ENCODE assay signal across 17 cellular contexts in genomic region chr5:180523629-180524466, GRCh38. TPM values are rescaled to one million over a fixed set of nuclear protein-coding genes. Genes with fewer than 3 reads are reported as not detected.
A peak's percentile ranks its signal among the peaks of the same experiment; 100 is the strongest.
DNase-seq lines count a peak whose midpoint lies in the region; ATAC-seq and TF ChIP-seq lines count a peak whose summit lies in the region.
"Had no signal": no experiment of that assay in that cellular context is flagged by ENCODE, and none has a peak within 500 bp of the region (broad histone marks: within the 10 kb centered on the region; RNA-seq: fewer than 3 reads in every experiment).

No MANE protein-coding gene starts in this region.

- H3K18ac ChIP-seq in IMR-90 (ENCODE audit: low read depth, low read length): no peak overlapping the region

- 0 out of 2 replicates have a peak overlapping the region, but pooled peaks have one; percentile 4 for H3K9ac ChIP-seq in IMR-90 (ENCODE audit: low read depth, low read length)

- H3K4me3 ChIP-seq in A673 (ENCODE audit: low read depth, low read length, poor library complexity, severe bottlenecking) (no peak overlapping the region), IMR-90 (ENCODE audit: insufficient read depth, low read depth, low read length) (no peak overlapping the region)
- H3K4me3 ChIP-seq: esophagus squamous epithelium, K562 had no signal

- no peak overlapping the region for H2AK5ac ChIP-seq in IMR-90 (ENCODE audit: low read depth, low read length)

- H3K27me3 Mint-ChIP-seq in chondrocyte (ENCODE audit: low read depth): no peaks in the 10 kb centered on the region
- no peaks in the 10 kb centered on the region for H3K27me3 Mint-ChIP-seq in mesothelial cell of epicardium (ENCODE audit: low read depth)

- in situ Hi-C loops in IMR-90 (cut with MboI; ENCODE audit: low sequenced_read_pairs): no loop called here

- 80% methylated on average over 1 of the region's 4 CpGs; no CpG with 5 or more reads in 1 of the 2 experiments for WGBS in IMR-90 (ENCODE audit: extremely low coverage in 2 of 2, insufficient read length in 1 of 2), 2 experiments

- H3K79me1 ChIP-seq in IMR-90 (ENCODE audit: low read depth in 1 of 2, low read length in 2 of 2): peaks cover 28 to 69% of the 10 kb centered on the region in 2 experiments

- H3K4ac ChIP-seq in IMR-90 (ENCODE audit: low read depth, low read length): no peak overlapping the region

- H3K9me3 Mint-ChIP-seq in chondrocyte (ENCODE audit: low read depth) (no peaks in the 10 kb centered on the region), mesothelial cell of epicardium (no peaks in the 10 kb centered on the region)

- H3K27me3 ChIP-seq in A673 (replicated peaks; ENCODE audit: insufficient read depth, low read depth, low read length, poor library complexity): no peaks in the 10 kb centered on the region
- H3K27me3 ChIP-seq in IMR-90 (ENCODE audit: control insufficient read depth, insufficient read depth, low read length): no peaks in the 10 kb centered on the region
- H3K27me3 ChIP-seq: esophagus squamous epithelium had no signal

- CTCF ChIA-PET in A673 (lab: Charles Lee): no interaction called here
- CTCF ChIA-PET in IMR-90 (lab: Yijun Ruan, JAX): no interaction called here

- H2BK5ac ChIP-seq in IMR-90 (ENCODE audit: low read depth, low read length, poor library complexity, severe bottlenecking): no peak overlapping the region

- H3K4me1 ChIP-seq in A673 (ENCODE audit: insufficient read depth, low read length, poor library complexity, severe bottlenecking) (peaks cover 37% of the 10 kb centered on the region), IMR-90 (ENCODE audit: control insufficient read depth, insufficient read depth, low read length) (peaks cover 14% of the 10 kb centered on the region)

- peaks cover 58% of the 10 kb centered on the region for H3K4me1 Mint-ChIP-seq in chondrocyte (ENCODE audit: low read depth)
- peaks cover 38% of the 10 kb centered on the region for H3K4me1 Mint-ChIP-seq in mesothelial cell of epicardium

- H3K9me3 ChIP-seq in A673 (ENCODE audit: low read depth, low read length, poor library complexity, severe bottlenecking): no peaks in the 10 kb centered on the region
- H3K9me3 ChIP-seq in IMR-90 (ENCODE audit: control insufficient read depth, insufficient read depth, low read length): no peaks in the 10 kb centered on the region
- H3K9me3 ChIP-seq: esophagus squamous epithelium had no signal

- H4K5ac ChIP-seq in IMR-90 (ENCODE audit: low read depth, low read length): no peak overlapping the region

- dilution Hi-C loops in IMR-90 (cut with HindIII; ENCODE audit: low sequenced_read_pairs, unreplicated experiment): no loop called here

- no peak overlapping the region for H2BK20ac ChIP-seq in IMR-90 (ENCODE audit: low read depth, low read length)

- H2AK9ac ChIP-seq in IMR-90 (replicated peaks; ENCODE audit: low read depth, low read length, poor library complexity): no peak overlapping the region

- no peak for TF ChIP-seq POLR2A in IMR-90 (IDR thresholded peaks at IDR 0.05; ENCODE audit: low read depth, low read length)

- no peak for TF ChIP-seq CTCF in A673 (conservative IDR thresholded peaks at IDR 0.05; ENCODE audit: low read depth, low read length)
- no peak for TF ChIP-seq CTCF in IMR-90 (conservative IDR thresholded peaks at IDR 0.05; ENCODE audit: low read depth, low read length)
- no peak for TF ChIP-seq CTCF in chondrocyte (IDR thresholded peaks at IDR 0.05)
- TF ChIP-seq CTCF in mesothelial cell of epicardium (IDR thresholded peaks at IDR 0.05; ENCODE audit: unreplicated experiment): no peak

- peak overlapping the region; percentile 56 for H3K4me3 Mint-ChIP-seq in chondrocyte (ENCODE audit: unreplicated experiment)
- peak overlapping the region; percentile 5 for H3K4me3 Mint-ChIP-seq in mesothelial cell of epicardium

- H3K27ac Mint-ChIP-seq in chondrocyte (ENCODE audit: unreplicated experiment): peak overlapping the region; percentile 84
- peak overlapping the region; percentile 86 for H3K27ac Mint-ChIP-seq in mesothelial cell of epicardium

- H3K23ac ChIP-seq in IMR-90 (ENCODE audit: low read depth, low read length): no peak overlapping the region

- BruUV-seq in A673 (replicated peaks; lab: Mats Ljungman, UMichigan) (no TSS peak), IMR-90 (replicated peaks; lab: Mats Ljungman, UMichigan) (no TSS peak)

- no peak overlapping the region for H2BK120ac ChIP-seq in IMR-90 (ENCODE audit: low read depth, low read length)

- H3K36me3 Mint-ChIP-seq in chondrocyte (ENCODE audit: low read depth) (no peaks in the 10 kb centered on the region), mesothelial cell of epicardium (no peaks in the 10 kb centered on the region)

- no peak overlapping the region for H4K91ac ChIP-seq in IMR-90 (ENCODE audit: insufficient read depth, low read depth, low read length)

- DNase-seq in A673 (ENCODE audit: low spot score) (peak; percentile 12), IMR-90 (peak; percentile 36), chondrocyte (ENCODE audit: low spot score) (no peak), mesothelial cell of epicardium (ENCODE audit: low spot score in 2 of 2, unreplicated experiment in 2 of 2) (no peak), hippocampal formation (lab: John Stamatoyannopoulos, UW) (no peak), hepatic stellate cell (ENCODE audit: low spot score) (no peak)
- DNase-seq in activated CD4-positive, CD25-positive, alpha-beta regulatory T cell treated with anti-CD3 and anti-CD28 coated beads, Interleukin-2, amount 50 U/mL, for 72 hours: no peak
- DNase-seq: activated T-cell treated with anti-CD3 and anti-CD28 coated beads, Interleukin-2, amount 50 U/mL, for 48 hours; esophagus squamous epithelium; hypothalamus; left cardiac atrium; NCI-H1105; PC-3; stimulated activated CD4-positive, alpha-beta T cell treated with anti-CD3 and anti-CD28 coated beads, Interleukin-2, amount 100 ng/mL, for 24 hours had no signal

- POLR2A ChIA-PET in A673 (lab: Charles Lee; ENCODE audit: low non-redundant PET) (interaction anchor here (0.6 kb wide), 1 partner anchor 1832 kb away, joined by 4 read pairs; no protein-coding TSS in a partner anchor), IMR-90 (lab: Charles Lee; ENCODE audit: unreplicated experiment) (no interaction called here)

- peaks cover 7% of the 10 kb centered on the region for H3K9me1 ChIP-seq in IMR-90 (ENCODE audit: insufficient read depth, low read length)

- no peak overlapping the region for H2AFZ ChIP-seq in IMR-90 (replicated peaks; ENCODE audit: low read length, poor library complexity)

- no peak overlapping the region for H2BK15ac ChIP-seq in IMR-90 (ENCODE audit: low read depth, low read length)

- H3K14ac ChIP-seq in IMR-90 (replicated peaks; ENCODE audit: low read depth, low read length): no peak overlapping the region

- H3K36me3 ChIP-seq in A673 (ENCODE audit: insufficient read depth, low read length, poor library complexity, severe bottlenecking) (no peaks in the 10 kb centered on the region), IMR-90 (ENCODE audit: control insufficient read depth, insufficient read depth, low read length) (no peaks in the 10 kb centered on the region)
- H3K36me3 ChIP-seq: esophagus squamous epithelium had no signal

- peaks cover 62% of the 10 kb centered on the region for H4K20me1 ChIP-seq in IMR-90 (ENCODE audit: insufficient read depth, low read length)

- peak; percentile 13; the same call in 1 of the 2 replicates for ATAC-seq in IMR-90 (ENCODE audit: low read depth)
- no peak for ATAC-seq in GM21717 (IDR thresholded peaks at IDR 0.05; ENCODE audit: unreplicated experiment)
- ATAC-seq: left cardiac atrium, PC-3 had no signal

- H3K27ac ChIP-seq in A673 (ENCODE audit: low read depth, low read length, poor library complexity, severe bottlenecking): no peak overlapping the region
- H3K27ac ChIP-seq in IMR-90 (ENCODE audit: insufficient read depth, low read length): no peak overlapping the region
- H3K27ac ChIP-seq: esophagus squamous epithelium, HL-60 had no signal

- peak overlapping the region; percentile 69 for H3K4me2 ChIP-seq in IMR-90 (ENCODE audit: low read depth, low read length)

- no peak overlapping the region for H4K8ac ChIP-seq in IMR-90 (ENCODE audit: low read depth in 2 of 2, low read length in 2 of 2)

- TF ChIP-seq RAD21 in IMR-90 (IDR thresholded peaks at IDR 0.05; ENCODE audit: low read length): no peak

- no peak overlapping the region for H3K56ac ChIP-seq in IMR-90 (ENCODE audit: extremely low read depth, insufficient read depth, low read length)

- intact Hi-C loops in A673 (cut with micrococcal nuclease; ENCODE audit: unreplicated experiment): no loop called here
- intact Hi-C loops in IMR-90 (cut with micrococcal nuclease): no loop called here

TF ChIP-seq in IMR-90, 13 proteins besides CTCF, POLR2A, EP300 and RAD21:
- no peak for TF ChIP-seq RCOR1 (IDR thresholded peaks at IDR 0.05; ENCODE audit: insufficient replicate concordance, low read length)
- TF ChIP-seq RFX5 (IDR thresholded peaks at IDR 0.05; ENCODE audit: low read depth, low read length): no peak
- TF ChIP-seq ELK1 (IDR thresholded peaks at IDR 0.05; ENCODE audit: borderline replicate concordance, low read depth, low read length): no peak
TF ChIP-seq in IMR-90: peak in this region for 0.

RNA-seq across cellular contexts. Expression of gene CNOT6, which starts 29.7 kb away (rescaled TPM):
- total RNA-seq in A673 (2021) (60.9 and 61.6 TPM in 2 replicates), IMR-90 (2012; rRNA removed) (10.8 and 14.2 TPM in 2 replicates), chondrocyte (20.4 to 24.7 TPM (median 22.5 TPM) in 3 replicates), mesothelial cell of epicardium (50.4 to 54.4 TPM (median 53.7 TPM) in 3 replicates)
- polyA plus RNA-seq in IMR-90 (2012; rRNA removed): 6.9 and 9.7 TPM in 2 replicates
- polyA plus RNA-seq in IMR-90 (2012; cell fraction: cytosol; rRNA removed): 1.8 and 6.5 TPM in 2 replicates
- 10.6 and 12.1 TPM in 2 replicates for polyA plus RNA-seq in IMR-90 (2012; cell fraction: nucleus; rRNA removed; ENCODE audit: low replicate concordance)

Comparison
In these comparisons a context has a peak if more than half of its experiments do, and no peak if none do; other contexts are left out.
1. DNase-seq: peak in A673 (single experiment) and IMR-90 (single experiment); none in chondrocyte (single experiment), mesothelial cell of epicardium (0 of 2), hippocampal formation (0 of 2), hepatic stellate cell (single experiment) and activated CD4-positive, CD25-positive, alpha-beta regulatory T cell treated with anti-CD3 and anti-CD28 coated beads, Interleukin-2, amount 50 U/mL, for 72 hours (single experiment).